ENCODE assay signal across 17 cellular contexts in the genomic region with DNA sequence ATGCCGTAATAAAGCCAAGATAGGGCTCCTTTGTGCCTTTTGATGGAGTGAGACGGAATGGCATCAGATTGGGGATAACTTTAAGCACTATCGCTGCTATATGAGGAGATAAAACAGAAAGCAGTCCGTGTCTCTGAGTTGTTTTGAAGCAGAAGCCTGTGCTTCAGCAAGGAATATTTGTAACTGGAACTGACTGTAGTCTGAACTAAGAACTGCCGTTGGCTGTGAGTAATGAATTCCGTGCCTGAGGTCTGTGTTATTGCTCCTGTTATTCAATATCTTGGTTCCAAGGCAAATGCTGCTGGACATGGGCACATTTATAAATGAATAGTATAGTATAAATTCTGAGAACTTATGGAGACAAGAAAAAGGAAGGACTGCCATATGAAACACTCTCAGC.
DNase-seq lines count a peak whose midpoint lies in the region; TF ChIP-seq lines count a peak whose summit lies in the region.
"Had no signal": no experiment of that assay in that cellular context is flagged by ENCODE, and none has a peak within 500 bp of the region (broad histone marks: within the 10 kb centered on the region; RNA-seq: fewer than 3 reads in every experiment).

No MANE protein-coding gene starts in this region.

- no peaks in the 10 kb centered on the region for H3K4me1 Mint-ChIP-seq in activated CD4-positive, alpha-beta T cell treated with anti-CD3 and anti-CD28 coated beads, Interleukin-2, amount 10 ng/mL, durations not matched to agents 24 days and 14 days

- H3K9me3 ChIP-seq in adipocyte (ENCODE audit: control insufficient read depth, low read length), result no peaks in the 10 kb centered on the region
- no peaks in the 10 kb centered on the region for H3K9me3 ChIP-seq in breast epithelium
- H3K9me3 ChIP-seq in spleen, result no peaks in the 10 kb centered on the region
- H3K9me3 ChIP-seq: BLaER1 had no signal

- intact Hi-C loops in breast epithelium (cut with DNase I; ENCODE audit: low total_unique reads), result no loop called here
- intact Hi-C loops in spleen (cut with DNase I; ENCODE audit: low total_unique reads), result no loop called here
- intact Hi-C loops in activated CD4-positive, alpha-beta T cell treated with anti-CD3 and anti-CD28 coated beads, Interleukin-2, amount 10 ng/mL, durations not matched to agents 24 days and 14 days (cut with micrococcal nuclease), result no loop called here

- no peak for TF ChIP-seq CTCF in breast epithelium (IDR thresholded peaks at IDR 0.05)
- no peak for TF ChIP-seq CTCF in spleen (IDR thresholded peaks at IDR 0.05 in 8 of 11, conservative IDR thresholded peaks at IDR 0.05 in 3 of 11)

- H3K27ac ChIP-seq in breast epithelium, result no peak overlapping the region
- no peak overlapping the region for H3K27ac ChIP-seq in spleen
- H3K27ac ChIP-seq: BLaER1, KMS-11, SK-N-MC had no signal

- peak overlapping the region; percentile 41 for H3K9ac ChIP-seq in adipocyte (ENCODE audit: low read length)
- H3K9ac ChIP-seq: BLaER1, KMS-11 had no signal

- H3K4me1 ChIP-seq in adipocyte (ENCODE audit: control insufficient read depth, insufficient read depth, low read length), result peaks cover 16% of the 10 kb centered on the region
- H3K4me1 ChIP-seq in breast epithelium, result no peaks in the 10 kb centered on the region
- no peaks in the 10 kb centered on the region for H3K4me1 ChIP-seq in spleen
- H3K4me1 ChIP-seq: BLaER1 had no signal

- H3K27me3 Mint-ChIP-seq in activated CD4-positive, alpha-beta T cell treated with anti-CD3 and anti-CD28 coated beads, Interleukin-2, amount 10 ng/mL, durations not matched to agents 24 days and 14 days, result no peaks in the 10 kb centered on the region

- WGBS in spleen, 5 donors, result 83 to 92% (median 85%) methylated on average over 6 of the region's 6 CpGs

- no peaks in the 10 kb centered on the region for H3K36me3 Mint-ChIP-seq in activated CD4-positive, alpha-beta T cell treated with anti-CD3 and anti-CD28 coated beads, Interleukin-2, amount 10 ng/mL, durations not matched to agents 24 days and 14 days (ENCODE audit: low read depth)
- H3K36me3 Mint-ChIP-seq: brain had no signal

- no peak for TF ChIP-seq POLR2A in breast epithelium (IDR thresholded peaks at IDR 0.05)
- TF ChIP-seq POLR2A in spleen (IDR thresholded peaks at IDR 0.05), result no peak

- H3K4me3 ChIP-seq in adipocyte (ENCODE audit: low read length), result peak overlapping the region; percentile 63
- peak overlapping the region; percentile 39 for H3K4me3 ChIP-seq in skeletal muscle cell (ENCODE audit: low read depth, low read length)
- H3K4me3 ChIP-seq in breast epithelium, result no peak overlapping the region
- H3K4me3 ChIP-seq in spleen, result no peak overlapping the region
- H3K4me3 ChIP-seq: BLaER1, SK-N-MC had no signal

- no peaks in the 10 kb centered on the region for H3K9me3 Mint-ChIP-seq in activated CD4-positive, alpha-beta T cell treated with anti-CD3 and anti-CD28 coated beads, Interleukin-2, amount 10 ng/mL, durations not matched to agents 24 days and 14 days
- H3K9me3 Mint-ChIP-seq: activated naive CD4-positive, alpha-beta T cell treated with anti-CD3 and anti-CD28 coated beads for 36 hours; brain had no signal

- no peak overlapping the region for H3K27ac Mint-ChIP-seq in activated CD4-positive, alpha-beta T cell treated with anti-CD3 and anti-CD28 coated beads, Interleukin-2, amount 10 ng/mL, durations not matched to agents 24 days and 14 days
- H3K27ac Mint-ChIP-seq: activated naive CD4-positive, alpha-beta T cell treated with anti-CD3 and anti-CD28 coated beads for 36 hours had no signal

- H3K36me3 ChIP-seq in adipocyte (ENCODE audit: control insufficient read depth, insufficient read depth, low read length, severe bottlenecking), result no peaks in the 10 kb centered on the region
- no peaks in the 10 kb centered on the region for H3K36me3 ChIP-seq in breast epithelium
- no peaks in the 10 kb centered on the region for H3K36me3 ChIP-seq in spleen
- H3K36me3 ChIP-seq: BLaER1 had no signal

- no peaks in the 10 kb centered on the region for H3K27me3 ChIP-seq in adipocyte (replicated peaks; ENCODE audit: control insufficient read depth, insufficient read depth, low read length)
- no peaks in the 10 kb centered on the region for H3K27me3 ChIP-seq in breast epithelium
- no peaks in the 10 kb centered on the region for H3K27me3 ChIP-seq in spleen (replicated peaks in 1 of 7)
- H3K27me3 ChIP-seq: BLaER1 had no signal

- no peak overlapping the region for H3K4me3 Mint-ChIP-seq in activated CD4-positive, alpha-beta T cell treated with anti-CD3 and anti-CD28 coated beads, Interleukin-2, amount 10 ng/mL, durations not matched to agents 24 days and 14 days
- H3K4me3 Mint-ChIP-seq: activated naive CD4-positive, alpha-beta T cell treated with anti-CD3 and anti-CD28 coated beads for 36 hours had no signal

- DNase-seq in EL (peak; percentile 26), adipocyte (ENCODE audit: low read depth) (peak; percentile 37), fibroblast of the conjunctiva (ENCODE audit: low read depth) (peak; percentile 28), skeletal muscle cell (ENCODE audit: low read depth) (peak; percentile 57), breast epithelium (ENCODE audit: low spot score in 2 of 2) (no peak), GM19240 (ENCODE audit: insufficient read length, low spot score) (no peak), spleen (no peak)
- no peak for DNase-seq in activated CD4-positive, alpha-beta T cell treated with anti-CD3 and anti-CD28 coated beads, Interleukin-2, amount 10 ng/mL, durations not matched to agents 24 days and 14 days
- DNase-seq: activated naive CD4-positive, alpha-beta T cell treated with anti-CD3 and anti-CD28 coated beads for 36 hours; erythroblast; midbrain; NCI-H1105; OCI-M1 had no signal

Comparison
In these comparisons a context has a peak if more than half of its experiments do, and no peak if none do; other contexts are left out.
1. DNase-seq: peak in EL (single experiment), adipocyte (single experiment), fibroblast of the conjunctiva (single experiment) and skeletal muscle cell (single experiment); none in breast epithelium (0 of 2), GM19240 (single experiment), spleen (single experiment) and activated CD4-positive, alpha-beta T cell treated with anti-CD3 and anti-CD28 coated beads, Interleukin-2, amount 10 ng/mL, durations not matched to agents 24 days and 14 days (single experiment).
2. H3K4me3 ChIP-seq: peak in adipocyte (single experiment) and skeletal muscle cell (single experiment); none in breast epithelium (0 of 3) and spleen (0 of 8).